9 cellular contexts compared by ENCODE assay signal in genomic region chr5:178145965-178146820, GRCh38. TPM values are rescaled to one million over a fixed set of nuclear protein-coding genes. Genes with fewer than 3 reads are reported as not detected.
DNase-seq lines count a peak whose midpoint lies in the region; ATAC-seq, FAIRE-seq and TF ChIP-seq lines count a peak whose summit lies in the region.
"Had no signal": no experiment of that assay in that cellular context is flagged by ENCODE, and none has a peak within 500 bp of the region (broad histone marks: within the 10 kb centered on the region; RNA-seq: fewer than 3 reads in every experiment).

No MANE protein-coding gene starts in this region.

- no peaks in the 10 kb centered on the region for H3K9me3 ChIP-seq in HepG2 (ENCODE audit: low read length)

- ATAC-seq in GM21786 (IDR thresholded peaks at IDR 0.05; ENCODE audit: unreplicated experiment) (peak; percentile 77), HepG2 (peak; percentile 92), HG02970 (IDR thresholded peaks at IDR 0.05; ENCODE audit: low FRiP score, unreplicated experiment) (no peak)

- H2AFZ ChIP-seq in HepG2 (ENCODE audit: low read length), result no peak overlapping the region

- peaks cover 24% of the 10 kb centered on the region for H3K4me1 Mint-ChIP-seq in MCF 10A (ENCODE audit: insufficient read depth, unreplicated experiment)

- TF ChIP-seq CTCF in MCF 10A (IDR thresholded peaks at IDR 0.05; ENCODE audit: unreplicated experiment) (peak; percentile 93), HepG2 (CRISPR knock-in tag; IDR thresholded peaks at IDR 0.05) (peak; percentile 91)

- TF ChIP-seq EP300 in HepG2 (IDR thresholded peaks at IDR 0.05; ENCODE audit: low read depth in 2 of 2, low read length in 2 of 2) (no peak), HepG2 (CRISPR knock-in tag; IDR thresholded peaks at IDR 0.05; ENCODE audit: borderline replicate concordance) (no peak)

- in situ Hi-C loops in HepG2 (cut with HindIII; ENCODE audit: extremely low pct_ligation_motif_present, low pct_unique_long_range_greater_than_20kb), result loop anchor here (5.0 kb wide), 1 partner anchor 69 kb away; no protein-coding TSS in a partner anchor

- peak; percentile 73 for DNase-seq in COR-L47 (lab: John Stamatoyannopoulos, UW)
- DNase-seq in NCI-H1092 treated with DMSO at 0.1 percent for 48 hours (lab: John Stamatoyannopoulos, UW), result peak; percentile 14
- DNase-seq in UCSD-AML1 (lab: John Stamatoyannopoulos, UW; ENCODE audit: unreplicated experiment), result peak; percentile 48
- DNase-seq in MCF 10A (ENCODE audit: unreplicated experiment), result peak; percentile 85
- DNase-seq in HepG2 (ENCODE audit: low spot score), result peak; percentile 66
- DNase-seq in stimulated activated CD8-positive, alpha-beta memory T cell treated with anti-CD3 and anti-CD28 coated beads, Interleukin-15, amount 100 ng/mL, for 4 hours (ENCODE audit: low read depth in 2 of 2), result peak; percentile 43 to 50

- peaks cover 3% of the 10 kb centered on the region; the same call in 1 of the 2 replicates for H4K20me1 ChIP-seq in HepG2 (ENCODE audit: insufficient read depth, low read length)

- H3K4me1 ChIP-seq in HepG2 (ENCODE audit: insufficient read depth, low read length), result no peaks in the 10 kb centered on the region

- no peak for FAIRE-seq in HepG2 (lab: Jason Lieb, UNC)

- H3K27me3 Mint-ChIP-seq in MCF 10A (ENCODE audit: insufficient read depth, unreplicated experiment), result no peaks in the 10 kb centered on the region

- no peaks in the 10 kb centered on the region for H3K9me3 Mint-ChIP-seq in MCF 10A (ENCODE audit: unreplicated experiment)

- H3K9ac ChIP-seq in HepG2 (ENCODE audit: insufficient read depth, low read depth, low read length), result no peak overlapping the region

- H3K27ac ChIP-seq in HepG2 (ENCODE audit: extremely low read length, insufficient read depth, low read length), result no peak overlapping the region
- H3K27ac ChIP-seq: SK-N-MC had no signal

- TF ChIP-seq RAD21 in HepG2 (CRISPR knock-in tag; IDR thresholded peaks at IDR 0.05), result peak; percentile 64; the same call in 1 of the 2 replicates

- no peak overlapping the region for H3K4me3 Mint-ChIP-seq in MCF 10A (ENCODE audit: unreplicated experiment)

- peak in 1 of 2 experiments; percentile 40; a peak in 1 of 4 replicates for TF ChIP-seq POLR2A in HepG2 (IDR thresholded peaks at IDR 0.05; ENCODE audit: insufficient read depth in 1 of 2, low read depth in 2 of 2, low read length in 2 of 2)

- H3K27ac Mint-ChIP-seq in MCF 10A (ENCODE audit: low read depth, unreplicated experiment), result peak overlapping the region; percentile 37

- peaks cover 91% of the 10 kb centered on the region for H3K36me3 Mint-ChIP-seq in MCF 10A (ENCODE audit: insufficient read depth, unreplicated experiment)

- H3K79me2 ChIP-seq in HepG2 (ENCODE audit: insufficient read depth, low read length), result no peaks in the 10 kb centered on the region

- POLR2A ChIA-PET in MCF 10A (lab: Yijun Ruan, JAX) (interaction anchor here (0.6 to 9.3 kb wide), 12 partner anchors 8 to 1413 kb away, joined by 3 to 123 read pairs (median 4); partner anchors contain the start of gene RMND5B), HepG2 (lab: Yijun Ruan, JAX) (interaction anchor here (1.5 kb wide), 1 partner anchor 7 kb away, joined by 5 read pairs; the partner anchor contains the start of gene NHP2)

- no peaks in the 10 kb centered on the region for H3K27me3 ChIP-seq in HepG2 (ENCODE audit: control insufficient read depth in 1 of 2, insufficient read depth in 2 of 2, low read length in 2 of 2)

- H3K4me3 ChIP-seq in HepG2 (replicated peaks in 1 of 3; ENCODE audit: insufficient read depth in 1 of 3, low read depth in 2 of 3, low read length in 3 of 3), result no peak overlapping the region
- H3K4me3 ChIP-seq: SK-N-MC had no signal

- BruUV-seq in MCF 10A (replicated peaks; lab: Mats Ljungman, UMichigan), result no TSS peak
- no TSS peak for BruUV-seq in HepG2 (replicated peaks; lab: Mats Ljungman, UMichigan)

- H3K36me3 ChIP-seq in HepG2 (replicated peaks in 1 of 2; ENCODE audit: control insufficient read depth in 1 of 2, insufficient read depth in 2 of 2, low read length in 2 of 2), result peaks cover 36 to 71% of the 10 kb centered on the region in 2 experiments

- CTCF ChIA-PET in MCF 10A (lab: Yijun Ruan, JAX), result interaction anchor here (0.6 to 12.4 kb wide), 18 partner anchors 9 to 108 kb away, joined by 3 to 286 read pairs (median 3); partner anchors contain the start of genes NHP2 and RMND5B
- CTCF ChIA-PET in HepG2 (lab: Yijun Ruan, JAX; ENCODE audit: low intra/inter-chr PET ratio, low total read pairs), result interaction anchor here (1.4 to 2.8 kb wide), 4 partner anchors 18 to 84 kb away, joined by 5 to 38 read pairs (median 8); no protein-coding TSS in a partner anchor

- intact Hi-C loops in MCF 10A (cut with micrococcal nuclease), result loop anchor here (1.0 kb wide), 1 partner anchor 70 kb away; no protein-coding TSS in a partner anchor
- intact Hi-C loops in HepG2 (cut with micrococcal nuclease; ENCODE audit: unreplicated experiment), result loop anchor here (1.0 kb wide), 2 partner anchors 25 to 70 kb away; no protein-coding TSS in a partner anchor

- 89% methylated on average over 7 of the region's 14 CpGs for WGBS in HepG2 (ENCODE audit: low lambda C conversion rate)

- H3K4me2 ChIP-seq in HepG2 (ENCODE audit: low read depth, low read length), result no peak overlapping the region

RNA-seq across cellular contexts. Expression of gene NHP2, which starts 7.5 kb away (rescaled TPM):
- 322 and 327 TPM in 2 replicates for total RNA-seq in MCF 10A (2022)
- total RNA-seq in HepG2 (2016; rRNA removed; fragmentation: Illumina TruSeq; extraction: Trizol), result 96.1 and 113 TPM in 2 replicates
- 68.1 and 88.8 TPM in 2 replicates for total RNA-seq in HepG2 (2016; cell fraction: cytosol; rRNA removed; fragmentation: Illumina TruSeq; extraction: Trizol; ENCODE audit: low read depth)
- 97.1 and 114 TPM in 2 replicates for total RNA-seq in HepG2 (2016; cell fraction: insoluble cytoplasmic fraction; rRNA removed; fragmentation: Illumina TruSeq; extraction: Trizol)
- total RNA-seq in HepG2 (2016; cell fraction: membrane; rRNA removed; fragmentation: Illumina TruSeq; extraction: Trizol), result 84.9 and 113 TPM in 2 replicates
- 34.2 and 43.0 TPM in 2 replicates for total RNA-seq in HepG2 (2016; cell fraction: nucleus; rRNA removed; fragmentation: Illumina TruSeq; extraction: Trizol)
- polyA plus RNA-seq in HepG2 (2011; rRNA removed), result 56.2 and 60.8 TPM in 2 replicates
- 78.2 and 86.1 TPM in 2 replicates for polyA plus RNA-seq in HepG2 (2011; cell fraction: cytosol; rRNA removed)
- 29.3 and 29.5 TPM in 2 replicates for polyA plus RNA-seq in HepG2 (2011; cell fraction: nucleus; rRNA removed)
- polyA plus RNA-seq in HepG2 (2012), result 75.3 and 78.7 TPM in 2 replicates
- polyA plus RNA-seq in HepG2 (2016; cell fraction: cytosol; fragmentation: Illumina TruSeq; extraction: Trizol; ENCODE audit: low read depth), result 93.8 and 147 TPM in 2 replicates
- 159 and 169 TPM in 2 replicates for polyA plus RNA-seq in HepG2 (2016; cell fraction: insoluble cytoplasmic fraction; fragmentation: Illumina TruSeq; extraction: Trizol; ENCODE audit: low read depth)
- 102 and 133 TPM in 2 replicates for polyA plus RNA-seq in HepG2 (2016; cell fraction: membrane; fragmentation: Illumina TruSeq; extraction: Trizol; ENCODE audit: low read depth)
- polyA plus RNA-seq in HepG2 (2016; cell fraction: nucleus; fragmentation: Illumina TruSeq; extraction: Trizol; ENCODE audit: insufficient read depth, low read depth), result 79.3 and 81.0 TPM in 2 replicates
- 38.1 and 80.1 TPM in 2 replicates for polyA minus RNA-seq in HepG2 (2011; rRNA and poly(A)+ RNA removed; ENCODE audit: low replicate concordance)
- 25.2 and 34.9 TPM in 2 replicates for polyA minus RNA-seq in HepG2 (2011; cell fraction: cytosol; rRNA and poly(A)+ RNA removed)
- 28.8 and 31.7 TPM in 2 replicates for polyA minus RNA-seq in HepG2 (2011; cell fraction: nucleus; rRNA and poly(A)+ RNA removed)

RNA-seq across cellular contexts. Expression of gene RMND5B, which starts 15.4 kb away (rescaled TPM):
- total RNA-seq in MCF 10A (2022), result 53.0 and 56.5 TPM in 2 replicates
- 17.0 and 20.4 TPM in 2 replicates for total RNA-seq in HepG2 (2016; rRNA removed; fragmentation: Illumina TruSeq; extraction: Trizol)
- 16.0 and 16.6 TPM in 2 replicates for total RNA-seq in HepG2 (2016; cell fraction: cytosol; rRNA removed; fragmentation: Illumina TruSeq; extraction: Trizol; ENCODE audit: low read depth)
- total RNA-seq in HepG2 (2016; cell fraction: insoluble cytoplasmic fraction; rRNA removed; fragmentation: Illumina TruSeq; extraction: Trizol), result 15.7 and 18.0 TPM in 2 replicates
- 32.2 and 33.7 TPM in 2 replicates for total RNA-seq in HepG2 (2016; cell fraction: membrane; rRNA removed; fragmentation: Illumina TruSeq; extraction: Trizol)
- total RNA-seq in HepG2 (2016; cell fraction: nucleus; rRNA removed; fragmentation: Illumina TruSeq; extraction: Trizol), result 12.1 and 14.2 TPM in 2 replicates
- polyA plus RNA-seq in HepG2 (2011; rRNA removed), result 18.6 and 22.3 TPM in 2 replicates
- polyA plus RNA-seq in HepG2 (2011; cell fraction: cytosol; rRNA removed), result 18.4 and 22.2 TPM in 2 replicates
- polyA plus RNA-seq in HepG2 (2011; cell fraction: nucleus; rRNA removed), result 33.6 and 34.2 TPM in 2 replicates
- 12.9 and 13.4 TPM in 2 replicates for polyA plus RNA-seq in HepG2 (2012)
- 23.3 and 26.2 TPM in 2 replicates for polyA plus RNA-seq in HepG2 (2016; cell fraction: cytosol; fragmentation: Illumina TruSeq; extraction: Trizol; ENCODE audit: low read depth)
- 18.6 and 21.5 TPM in 2 replicates for polyA plus RNA-seq in HepG2 (2016; cell fraction: insoluble cytoplasmic fraction; fragmentation: Illumina TruSeq; extraction: Trizol; ENCODE audit: low read depth)
- polyA plus RNA-seq in HepG2 (2016; cell fraction: membrane; fragmentation: Illumina TruSeq; extraction: Trizol; ENCODE audit: low read depth), result 30.9 and 32.3 TPM in 2 replicates
- 26.3 TPM in 2 replicates for polyA plus RNA-seq in HepG2 (2016; cell fraction: nucleus; fragmentation: Illumina TruSeq; extraction: Trizol; ENCODE audit: insufficient read depth, low read depth)
- 27.9 and 70.3 TPM in 2 replicates for polyA minus RNA-seq in HepG2 (2011; rRNA and poly(A)+ RNA removed; ENCODE audit: low replicate concordance)
- 6.7 and 11.7 TPM in 2 replicates for polyA minus RNA-seq in HepG2 (2011; cell fraction: cytosol; rRNA and poly(A)+ RNA removed)
- 15.2 and 20.8 TPM in 2 replicates for polyA minus RNA-seq in HepG2 (2011; cell fraction: nucleus; rRNA and poly(A)+ RNA removed)

RNA-seq across cellular contexts. Expression of gene N4BP3, which starts 32.9 kb away (rescaled TPM):
- 0.33 and 0.56 TPM in 2 replicates for total RNA-seq in MCF 10A (2022)
- total RNA-seq in HepG2 (2016; rRNA removed; fragmentation: Illumina TruSeq; extraction: Trizol), result not detected in 2 replicates
- total RNA-seq in HepG2 (2016; cell fraction: cytosol; rRNA removed; fragmentation: Illumina TruSeq; extraction: Trizol; ENCODE audit: low read depth), result not detected in 2 replicates
- 0.02 TPM in 1 of 2 replicates, not detected in the other for total RNA-seq in HepG2 (2016; cell fraction: insoluble cytoplasmic fraction; rRNA removed; fragmentation: Illumina TruSeq; extraction: Trizol)
- 0.03 TPM in 1 of 2 replicates, not detected in the other for total RNA-seq in HepG2 (2016; cell fraction: membrane; rRNA removed; fragmentation: Illumina TruSeq; extraction: Trizol)
- total RNA-seq in HepG2 (2016; cell fraction: nucleus; rRNA removed; fragmentation: Illumina TruSeq; extraction: Trizol), result not detected in 2 replicates
- 0.13 and 0.17 TPM in 2 replicates for polyA plus RNA-seq in HepG2 (2011; rRNA removed)
- polyA plus RNA-seq in HepG2 (2011; cell fraction: cytosol; rRNA removed), result 0.10 and 0.12 TPM in 2 replicates
- 0.42 and 0.43 TPM in 2 replicates for polyA plus RNA-seq in HepG2 (2011; cell fraction: nucleus; rRNA removed)
- 0.05 and 0.11 TPM in 2 replicates for polyA plus RNA-seq in HepG2 (2012)
- polyA plus RNA-seq in HepG2 (2016; cell fraction: cytosol; fragmentation: Illumina TruSeq; extraction: Trizol; ENCODE audit: low read depth), result not detected in 2 replicates
- not detected in 2 replicates for polyA plus RNA-seq in HepG2 (2016; cell fraction: insoluble cytoplasmic fraction; fragmentation: Illumina TruSeq; extraction: Trizol; ENCODE audit: low read depth)
- not detected in 2 replicates for polyA plus RNA-seq in HepG2 (2016; cell fraction: membrane; fragmentation: Illumina TruSeq; extraction: Trizol; ENCODE audit: low read depth)
- polyA plus RNA-seq in HepG2 (2016; cell fraction: nucleus; fragmentation: Illumina TruSeq; extraction: Trizol; ENCODE audit: insufficient read depth, low read depth), result not detected in 2 replicates
- 0.54 and 1.4 TPM in 2 replicates for polyA minus RNA-seq in HepG2 (2011; rRNA and poly(A)+ RNA removed; ENCODE audit: low replicate concordance)
- polyA minus RNA-seq in HepG2 (2011; cell fraction: cytosol; rRNA and poly(A)+ RNA removed), result 0.20 TPM in 1 of 2 replicates, not detected in the other
- polyA minus RNA-seq in HepG2 (2011; cell fraction: nucleus; rRNA and poly(A)+ RNA removed), result 0.26 and 0.62 TPM in 2 replicates

RNA-seq across cellular contexts. Expression of gene GMCL2, which starts 41.0 kb away (rescaled TPM):
- not detected in 2 replicates for total RNA-seq in MCF 10A (2022)
- total RNA-seq in HepG2 (2016; rRNA removed; fragmentation: Illumina TruSeq; extraction: Trizol), result not detected in 2 replicates
- not detected in 2 replicates for total RNA-seq in HepG2 (2016; cell fraction: cytosol; rRNA removed; fragmentation: Illumina TruSeq; extraction: Trizol; ENCODE audit: low read depth)
- total RNA-seq in HepG2 (2016; cell fraction: insoluble cytoplasmic fraction; rRNA removed; fragmentation: Illumina TruSeq; extraction: Trizol), result not detected in 2 replicates
- not detected in 2 replicates for total RNA-seq in HepG2 (2016; cell fraction: membrane; rRNA removed; fragmentation: Illumina TruSeq; extraction: Trizol)
- not detected in 2 replicates for total RNA-seq in HepG2 (2016; cell fraction: nucleus; rRNA removed; fragmentation: Illumina TruSeq; extraction: Trizol)
- 0.03 TPM in 1 of 2 replicates, not detected in the other for polyA plus RNA-seq in HepG2 (2011; rRNA removed)
- polyA plus RNA-seq in HepG2 (2011; cell fraction: cytosol; rRNA removed), result not detected in 2 replicates
- not detected in 2 replicates for polyA plus RNA-seq in HepG2 (2011; cell fraction: nucleus; rRNA removed)
- 0.05 TPM in 1 of 2 replicates, not detected in the other for polyA plus RNA-seq in HepG2 (2012)
- not detected in 2 replicates for polyA plus RNA-seq in HepG2 (2016; cell fraction: cytosol; fragmentation: Illumina TruSeq; extraction: Trizol; ENCODE audit: low read depth)
- polyA plus RNA-seq in HepG2 (2016; cell fraction: insoluble cytoplasmic fraction; fragmentation: Illumina TruSeq; extraction: Trizol; ENCODE audit: low read depth), result not detected in 2 replicates
- polyA plus RNA-seq in HepG2 (2016; cell fraction: membrane; fragmentation: Illumina TruSeq; extraction: Trizol; ENCODE audit: low read depth), result not detected in 2 replicates
- polyA plus RNA-seq in HepG2 (2016; cell fraction: nucleus; fragmentation: Illumina TruSeq; extraction: Trizol; ENCODE audit: insufficient read depth, low read depth), result not detected in 2 replicates
- not detected in 2 replicates for polyA minus RNA-seq in HepG2 (2011; rRNA and poly(A)+ RNA removed; ENCODE audit: low replicate concordance)
- polyA minus RNA-seq in HepG2 (2011; cell fraction: cytosol; rRNA and poly(A)+ RNA removed), result not detected in 2 replicates
- polyA minus RNA-seq in HepG2 (2011; cell fraction: nucleus; rRNA and poly(A)+ RNA removed), result not detected in 2 replicates

RNA-seq across cellular contexts. Expression of gene HNRNPAB, which starts 58.1 kb away (rescaled TPM):
- 313 and 364 TPM in 2 replicates for total RNA-seq in MCF 10A (2022)
- total RNA-seq in HepG2 (2016; rRNA removed; fragmentation: Illumina TruSeq; extraction: Trizol), result 111 and 132 TPM in 2 replicates
- 12.0 and 13.3 TPM in 2 replicates for total RNA-seq in HepG2 (2016; cell fraction: cytosol; rRNA removed; fragmentation: Illumina TruSeq; extraction: Trizol; ENCODE audit: low read depth)
- total RNA-seq in HepG2 (2016; cell fraction: insoluble cytoplasmic fraction; rRNA removed; fragmentation: Illumina TruSeq; extraction: Trizol), result 110 and 122 TPM in 2 replicates
- 37.5 and 44.0 TPM in 2 replicates for total RNA-seq in HepG2 (2016; cell fraction: membrane; rRNA removed; fragmentation: Illumina TruSeq; extraction: Trizol)
- 54.8 and 64.8 TPM in 2 replicates for total RNA-seq in HepG2 (2016; cell fraction: nucleus; rRNA removed; fragmentation: Illumina TruSeq; extraction: Trizol)
- 46.1 and 62.6 TPM in 2 replicates for polyA plus RNA-seq in HepG2 (2011; rRNA removed)
- 52.5 and 54.6 TPM in 2 replicates for polyA plus RNA-seq in HepG2 (2011; cell fraction: cytosol; rRNA removed)
- polyA plus RNA-seq in HepG2 (2011; cell fraction: nucleus; rRNA removed), result 28.6 and 30.1 TPM in 2 replicates
- polyA plus RNA-seq in HepG2 (2012), result 55.4 and 68.0 TPM in 2 replicates
- polyA plus RNA-seq in HepG2 (2016; cell fraction: cytosol; fragmentation: Illumina TruSeq; extraction: Trizol; ENCODE audit: low read depth), result 12.0 and 13.6 TPM in 2 replicates
- polyA plus RNA-seq in HepG2 (2016; cell fraction: insoluble cytoplasmic fraction; fragmentation: Illumina TruSeq; extraction: Trizol; ENCODE audit: low read depth), result 241 and 256 TPM in 2 replicates
- polyA plus RNA-seq in HepG2 (2016; cell fraction: membrane; fragmentation: Illumina TruSeq; extraction: Trizol; ENCODE audit: low read depth), result 36.3 and 40.6 TPM in 2 replicates
- 151 and 157 TPM in 2 replicates for polyA plus RNA-seq in HepG2 (2016; cell fraction: nucleus; fragmentation: Illumina TruSeq; extraction: Trizol; ENCODE audit: insufficient read depth, low read depth)
- polyA minus RNA-seq in HepG2 (2011; rRNA and poly(A)+ RNA removed; ENCODE audit: low replicate concordance), result 17.1 and 71.1 TPM in 2 replicates
- polyA minus RNA-seq in HepG2 (2011; cell fraction: cytosol; rRNA and poly(A)+ RNA removed), result 15.4 and 24.9 TPM in 2 replicates
- 26.0 and 31.3 TPM in 2 replicates for polyA minus RNA-seq in HepG2 (2011; cell fraction: nucleus; rRNA and poly(A)+ RNA removed)

Comparison
In these comparisons a context has a peak if more than half of its experiments do, and no peak if none do; other contexts are left out.
1. DNase-seq: peak in every context shown above with its lines; median percentile 85 in MCF 10A; 73 in COR-L47; 66 in HepG2; 48 in UCSD-AML1; 46 in stimulated activated CD8-positive, alpha-beta memory T cell treated with anti-CD3 and anti-CD28 coated beads, Interleukin-15, amount 100 ng/mL, for 4 hours; 14 in NCI-H1092 treated with DMSO at 0.1 percent for 48 hours.